Comparison of ENCODE assay signal across 22 cellular contexts in genomic region chr2:33116799-33117198, GRCh38.
DNase-seq lines count a peak whose midpoint lies in the region; ATAC-seq and TF ChIP-seq lines count a peak whose summit lies in the region.
"Had no signal": no experiment of that assay in that cellular context is flagged by ENCODE, and none has a peak within 500 bp of the region (broad histone marks: within the 10 kb centered on the region; RNA-seq: fewer than 3 reads in every experiment).

No MANE protein-coding gene starts in this region.

- intact Hi-C loops in Right ventricle myocardium inferior (cut with DNase I) = no loop called here
- intact Hi-C loops in activated T-helper 2 cell treated with anti-CD3 and anti-CD28 coated beads, Interferon-gamma antibody, Interleukin-2, Interleukin-4, amounts not matched to agents 10 μg/mL and 5 μg/mL and 100 μg/mL, durations not matched to agents 14 hours and 24 hours and 36 hours (cut with micrococcal nuclease) = no loop called here

- H3K27ac ChIP-seq in cardiac muscle cell = peak overlapping the region; percentile 44

- no peaks in the 10 kb centered on the region for H3K4me1 Mint-ChIP-seq in activated T-helper 2 cell treated with anti-CD3 and anti-CD28 coated beads, Interferon-gamma antibody, Interleukin-2, Interleukin-4, amounts not matched to agents 10 μg/mL and 5 μg/mL and 100 μg/mL, durations not matched to agents 14 hours and 24 hours and 36 hours (ENCODE audit: low read depth)
- H3K4me1 Mint-ChIP-seq: CD4-positive, CD25-positive, alpha-beta regulatory T cell had no signal

- H3K9me3 Mint-ChIP-seq in activated T-helper 2 cell treated with anti-CD3 and anti-CD28 coated beads, Interferon-gamma antibody, Interleukin-2, Interleukin-4, amounts not matched to agents 10 μg/mL and 5 μg/mL and 100 μg/mL, durations not matched to agents 14 hours and 24 hours and 36 hours = no peaks in the 10 kb centered on the region
- H3K9me3 Mint-ChIP-seq: HFFc6 had no signal

- no peaks in the 10 kb centered on the region for H3K36me3 Mint-ChIP-seq in activated T-helper 2 cell treated with anti-CD3 and anti-CD28 coated beads, Interferon-gamma antibody, Interleukin-2, Interleukin-4, amounts not matched to agents 10 μg/mL and 5 μg/mL and 100 μg/mL, durations not matched to agents 14 hours and 24 hours and 36 hours (ENCODE audit: low read depth)
- H3K36me3 Mint-ChIP-seq: CD4-positive, CD25-positive, alpha-beta regulatory T cell had no signal

- H3K36me3 ChIP-seq in cardiac muscle cell = no peaks in the 10 kb centered on the region
- H3K36me3 ChIP-seq: BE2C had no signal

- H3K27me3 ChIP-seq in cardiac muscle cell = no peaks in the 10 kb centered on the region

- TF ChIP-seq CTCF in cardiac muscle cell (IDR thresholded peaks at IDR 0.05; ENCODE audit: low read depth, low read length) = no peak

- H3K4me1 ChIP-seq in cardiac muscle cell (ENCODE audit: low read depth) = peaks cover 28% of the 10 kb centered on the region
- H3K4me1 ChIP-seq: BE2C had no signal

- no peaks in the 10 kb centered on the region for H3K9me3 ChIP-seq in cardiac muscle cell (ENCODE audit: low read depth)
- H3K9me3 ChIP-seq: BE2C had no signal

- peaks cover 15% of the 10 kb centered on the region for H3K27me3 Mint-ChIP-seq in activated T-helper 2 cell treated with anti-CD3 and anti-CD28 coated beads, Interferon-gamma antibody, Interleukin-2, Interleukin-4, amounts not matched to agents 10 μg/mL and 5 μg/mL and 100 μg/mL, durations not matched to agents 14 hours and 24 hours and 36 hours (ENCODE audit: low read depth)

- no peak overlapping the region for H3K4me3 Mint-ChIP-seq in activated T-helper 2 cell treated with anti-CD3 and anti-CD28 coated beads, Interferon-gamma antibody, Interleukin-2, Interleukin-4, amounts not matched to agents 10 μg/mL and 5 μg/mL and 100 μg/mL, durations not matched to agents 14 hours and 24 hours and 36 hours (ENCODE audit: low read depth)
- H3K4me3 Mint-ChIP-seq: CD4-positive, CD25-positive, alpha-beta regulatory T cell; HFFc6 had no signal

- no peak overlapping the region for H3K27ac Mint-ChIP-seq in activated T-helper 2 cell treated with anti-CD3 and anti-CD28 coated beads, Interferon-gamma antibody, Interleukin-2, Interleukin-4, amounts not matched to agents 10 μg/mL and 5 μg/mL and 100 μg/mL, durations not matched to agents 14 hours and 24 hours and 36 hours
- H3K27ac Mint-ChIP-seq: HFFc6 had no signal

- DNase-seq in cardiac muscle cell (ENCODE audit: low read depth in 1 of 2, low spot score in 1 of 2) (no peak), Right ventricle myocardium inferior (ENCODE audit: missing footprints) (no peak), NCI-H2227 treated with DMSO at 0.1 percent for 48 hours (lab: John Stamatoyannopoulos, UW) (peak; percentile 89), iPS-NIHi7 (ENCODE audit: extremely low spot score) (peak; percentile 27), NOMO-1 treated with DMSO at 0.1 percent for 48 hours (lab: John Stamatoyannopoulos, UW; ENCODE audit: unreplicated experiment) (no peak)
- no peak for DNase-seq in activated T-helper 2 cell treated with anti-CD3 and anti-CD28 coated beads, Interferon-gamma antibody, Interleukin-2, Interleukin-4, amounts not matched to agents 10 μg/mL and 5 μg/mL and 100 μg/mL, durations not matched to agents 14 hours and 24 hours and 36 hours (ENCODE audit: low spot score)
- DNase-seq: BE2C; CD4-positive, CD25-positive, alpha-beta regulatory T cell; COR-L47; DMS153; GF-D8; GOT3; HFFc6; NCI-H1436; NCI-H1930; NCI-H510A; NCI-H774; RPMI8226; SIG-M5 had no signal

- H3K4me3 ChIP-seq in cardiac muscle cell = no peak overlapping the region

- ATAC-seq in Right ventricle myocardium inferior (no peak), GM18909 (IDR thresholded peaks at IDR 0.05; ENCODE audit: poor library complexity, unreplicated experiment) (no peak)
- ATAC-seq: HepG2, SK-N-SH treated with all-trans-retinoic acid at 6 μM for 48 hours had no signal

Comparison
In these comparisons a context has a peak if more than half of its experiments do, and no peak if none do; other contexts are left out.
1. DNase-seq: peak in NCI-H2227 treated with DMSO at 0.1 percent for 48 hours (single experiment) and iPS-NIHi7 (single experiment); none in cardiac muscle cell (0 of 2), Right ventricle myocardium inferior (single experiment), NOMO-1 treated with DMSO at 0.1 percent for 48 hours (single experiment) and activated T-helper 2 cell treated with anti-CD3 and anti-CD28 coated beads, Interferon-gamma antibody, Interleukin-2, Interleukin-4, amounts not matched to agents 10 μg/mL and 5 μg/mL and 100 μg/mL, durations not matched to agents 14 hours and 24 hours and 36 hours (single experiment).